In the genomic region with DNA sequence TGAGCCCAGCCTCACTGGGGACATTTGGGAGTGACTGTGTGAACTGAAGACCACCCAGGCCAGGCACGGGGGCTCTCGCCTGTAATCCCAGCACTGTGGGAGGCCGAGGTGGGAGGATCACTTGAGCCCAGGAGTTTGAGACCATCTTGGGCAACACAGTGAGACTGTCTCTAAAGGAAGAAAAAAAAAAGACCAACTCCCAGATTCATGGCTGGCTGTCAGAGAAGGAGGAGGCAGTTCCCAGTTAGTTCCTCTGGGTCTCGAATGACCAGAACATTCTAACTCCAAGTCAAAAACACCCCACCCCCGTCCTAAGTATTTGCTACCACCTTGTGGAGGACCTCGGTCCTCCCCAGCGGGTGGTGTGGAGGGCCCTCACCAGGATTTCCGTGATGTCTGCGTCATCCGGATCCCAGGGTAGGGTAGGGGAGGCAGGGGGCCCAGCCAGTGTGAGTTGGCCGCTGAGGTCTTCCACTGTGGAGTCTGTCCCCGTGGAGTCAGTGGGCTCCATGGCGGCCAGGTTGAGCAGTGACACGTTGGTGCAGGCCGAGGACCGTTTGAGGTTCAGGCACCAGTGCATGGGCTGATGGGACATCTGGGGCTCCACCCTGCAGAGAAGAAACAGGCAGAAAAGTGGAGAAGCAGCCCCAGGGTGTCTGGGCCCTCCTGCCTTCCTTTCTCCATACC, we compare ENCODE assay signal across 1 cellular context.
TF ChIP-seq lines count a peak whose summit lies in the region.

No MANE protein-coding gene starts in this region.

TF ChIP-seq in GM23338, 12 proteins besides CTCF, POLR2A, EP300 and RAD21 (continued from another document):
- TF ChIP-seq, protein P1, sequence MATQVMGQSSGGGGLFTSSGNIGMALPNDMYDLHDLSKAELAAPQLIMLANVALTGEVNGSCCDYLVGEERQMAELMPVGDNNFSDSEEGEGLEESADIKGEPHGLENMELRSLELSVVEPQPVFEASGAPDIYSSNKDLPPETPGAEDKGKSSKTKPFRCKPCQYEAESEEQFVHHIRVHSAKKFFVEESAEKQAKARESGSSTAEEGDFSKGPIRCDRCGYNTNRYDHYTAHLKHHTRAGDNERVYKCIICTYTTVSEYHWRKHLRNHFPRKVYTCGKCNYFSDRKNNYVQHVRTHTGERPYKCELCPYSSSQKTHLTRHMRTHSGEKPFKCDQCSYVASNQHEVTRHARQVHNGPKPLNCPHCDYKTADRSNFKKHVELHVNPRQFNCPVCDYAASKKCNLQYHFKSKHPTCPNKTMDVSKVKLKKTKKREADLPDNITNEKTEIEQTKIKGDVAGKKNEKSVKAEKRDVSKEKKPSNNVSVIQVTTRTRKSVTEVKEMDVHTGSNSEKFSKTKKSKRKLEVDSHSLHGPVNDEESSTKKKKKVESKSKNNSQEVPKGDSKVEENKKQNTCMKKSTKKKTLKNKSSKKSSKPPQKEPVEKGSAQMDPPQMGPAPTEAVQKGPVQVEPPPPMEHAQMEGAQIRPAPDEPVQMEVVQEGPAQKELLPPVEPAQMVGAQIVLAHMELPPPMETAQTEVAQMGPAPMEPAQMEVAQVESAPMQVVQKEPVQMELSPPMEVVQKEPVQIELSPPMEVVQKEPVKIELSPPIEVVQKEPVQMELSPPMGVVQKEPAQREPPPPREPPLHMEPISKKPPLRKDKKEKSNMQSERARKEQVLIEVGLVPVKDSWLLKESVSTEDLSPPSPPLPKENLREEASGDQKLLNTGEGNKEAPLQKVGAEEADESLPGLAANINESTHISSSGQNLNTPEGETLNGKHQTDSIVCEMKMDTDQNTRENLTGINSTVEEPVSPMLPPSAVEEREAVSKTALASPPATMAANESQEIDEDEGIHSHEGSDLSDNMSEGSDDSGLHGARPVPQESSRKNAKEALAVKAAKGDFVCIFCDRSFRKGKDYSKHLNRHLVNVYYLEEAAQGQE (IDR thresholded peaks at IDR 0.05; ENCODE audit: unreplicated experiment), result no peak
- TF ChIP-seq ZNF331 (CRISPR knock-in tag; IDR thresholded peaks at IDR 0.05; ENCODE audit: low read depth) (no peak), POLR2AphosphoS5 (IDR thresholded peaks at IDR 0.05; ENCODE audit: low read depth) (no peak), JUNB (IDR thresholded peaks at IDR 0.05; ENCODE audit: unreplicated experiment) (no peak), CREB1 (CRISPR knock-in tag; IDR thresholded peaks at IDR 0.05; ENCODE audit: low read depth) (no peak), NANOG (IDR thresholded peaks at IDR 0.05; ENCODE audit: borderline replicate concordance) (no peak), STAT1 (IDR thresholded peaks at IDR 0.05; ENCODE audit: unreplicated experiment) (no peak), ZNF114 (CRISPR knock-in tag; IDR thresholded peaks at IDR 0.05) (no peak), EZH2 (IDR thresholded peaks at IDR 0.05; ENCODE audit: low read depth, unreplicated experiment) (no peak)
- TF ChIP-seq, protein P2, sequence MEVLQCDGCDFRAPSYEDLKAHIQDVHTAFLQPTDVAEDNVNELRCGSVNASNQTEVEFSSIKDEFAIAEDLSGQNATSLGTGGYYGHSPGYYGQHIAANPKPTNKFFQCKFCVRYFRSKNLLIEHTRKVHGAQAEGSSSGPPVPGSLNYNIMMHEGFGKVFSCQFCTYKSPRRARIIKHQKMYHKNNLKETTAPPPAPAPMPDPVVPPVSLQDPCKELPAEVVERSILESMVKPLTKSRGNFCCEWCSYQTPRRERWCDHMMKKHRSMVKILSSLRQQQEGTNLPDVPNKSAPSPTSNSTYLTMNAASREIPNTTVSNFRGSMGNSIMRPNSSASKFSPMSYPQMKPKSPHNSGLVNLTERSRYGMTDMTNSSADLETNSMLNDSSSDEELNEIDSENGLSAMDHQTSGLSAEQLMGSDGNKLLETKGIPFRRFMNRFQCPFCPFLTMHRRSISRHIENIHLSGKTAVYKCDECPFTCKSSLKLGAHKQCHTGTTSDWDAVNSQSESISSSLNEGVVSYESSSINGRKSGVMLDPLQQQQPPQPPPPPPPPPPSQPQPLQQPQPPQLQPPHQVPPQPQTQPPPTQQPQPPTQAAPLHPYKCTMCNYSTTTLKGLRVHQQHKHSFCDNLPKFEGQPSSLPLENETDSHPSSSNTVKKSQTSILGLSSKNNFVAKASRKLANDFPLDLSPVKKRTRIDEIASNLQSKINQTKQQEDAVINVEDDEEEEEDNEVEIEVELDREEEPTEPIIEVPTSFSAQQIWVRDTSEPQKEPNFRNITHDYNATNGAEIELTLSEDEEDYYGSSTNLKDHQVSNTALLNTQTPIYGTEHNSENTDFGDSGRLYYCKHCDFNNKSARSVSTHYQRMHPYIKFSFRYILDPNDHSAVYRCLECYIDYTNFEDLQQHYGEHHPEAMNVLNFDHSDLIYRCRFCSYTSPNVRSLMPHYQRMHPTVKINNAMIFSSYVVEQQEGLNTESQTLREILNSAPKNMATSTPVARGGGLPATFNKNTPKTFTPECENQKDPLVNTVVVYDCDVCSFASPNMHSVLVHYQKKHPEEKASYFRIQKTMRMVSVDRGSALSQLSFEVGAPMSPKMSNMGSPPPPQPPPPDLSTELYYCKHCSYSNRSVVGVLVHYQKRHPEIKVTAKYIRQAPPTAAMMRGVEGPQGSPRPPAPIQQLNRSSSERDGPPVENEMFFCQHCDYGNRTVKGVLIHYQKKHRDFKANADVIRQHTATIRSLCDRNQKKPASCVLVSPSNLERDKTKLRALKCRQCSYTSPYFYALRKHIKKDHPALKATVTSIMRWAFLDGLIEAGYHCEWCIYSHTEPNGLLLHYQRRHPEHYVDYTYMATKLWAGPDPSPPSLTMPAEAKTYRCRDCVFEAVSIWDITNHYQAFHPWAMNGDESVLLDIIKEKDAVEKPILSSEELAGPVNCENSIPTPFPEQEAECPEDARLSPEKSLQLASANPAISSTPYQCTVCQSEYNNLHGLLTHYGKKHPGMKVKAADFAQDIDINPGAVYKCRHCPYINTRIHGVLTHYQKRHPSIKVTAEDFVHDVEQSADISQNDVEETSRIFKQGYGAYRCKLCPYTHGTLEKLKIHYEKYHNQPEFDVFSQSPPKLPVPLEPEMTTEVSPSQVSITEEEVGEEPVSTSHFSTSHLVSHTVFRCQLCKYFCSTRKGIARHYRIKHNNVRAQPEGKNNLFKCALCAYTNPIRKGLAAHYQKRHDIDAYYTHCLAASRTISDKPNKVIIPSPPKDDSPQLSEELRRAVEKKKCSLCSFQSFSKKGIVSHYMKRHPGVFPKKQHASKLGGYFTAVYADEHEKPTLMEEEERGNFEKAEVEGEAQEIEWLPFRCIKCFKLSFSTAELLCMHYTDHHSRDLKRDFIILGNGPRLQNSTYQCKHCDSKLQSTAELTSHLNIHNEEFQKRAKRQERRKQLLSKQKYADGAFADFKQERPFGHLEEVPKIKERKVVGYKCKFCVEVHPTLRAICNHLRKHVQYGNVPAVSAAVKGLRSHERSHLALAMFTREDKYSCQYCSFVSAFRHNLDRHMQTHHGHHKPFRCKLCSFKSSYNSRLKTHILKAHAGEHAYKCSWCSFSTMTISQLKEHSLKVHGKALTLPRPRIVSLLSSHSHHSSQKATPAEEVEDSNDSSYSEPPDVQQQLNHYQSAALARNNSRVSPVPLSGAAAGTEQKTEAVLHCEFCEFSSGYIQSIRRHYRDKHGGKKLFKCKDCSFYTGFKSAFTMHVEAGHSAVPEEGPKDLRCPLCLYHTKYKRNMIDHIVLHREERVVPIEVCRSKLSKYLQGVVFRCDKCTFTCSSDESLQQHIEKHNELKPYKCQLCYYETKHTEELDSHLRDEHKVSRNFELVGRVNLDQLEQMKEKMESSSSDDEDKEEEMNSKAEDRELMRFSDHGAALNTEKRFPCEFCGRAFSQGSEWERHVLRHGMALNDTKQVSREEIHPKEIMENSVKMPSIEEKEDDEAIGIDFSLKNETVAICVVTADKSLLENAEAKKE (CRISPR knock-in tag; IDR thresholded peaks at IDR 0.05), result no peak
- TF ChIP-seq, protein P3, sequence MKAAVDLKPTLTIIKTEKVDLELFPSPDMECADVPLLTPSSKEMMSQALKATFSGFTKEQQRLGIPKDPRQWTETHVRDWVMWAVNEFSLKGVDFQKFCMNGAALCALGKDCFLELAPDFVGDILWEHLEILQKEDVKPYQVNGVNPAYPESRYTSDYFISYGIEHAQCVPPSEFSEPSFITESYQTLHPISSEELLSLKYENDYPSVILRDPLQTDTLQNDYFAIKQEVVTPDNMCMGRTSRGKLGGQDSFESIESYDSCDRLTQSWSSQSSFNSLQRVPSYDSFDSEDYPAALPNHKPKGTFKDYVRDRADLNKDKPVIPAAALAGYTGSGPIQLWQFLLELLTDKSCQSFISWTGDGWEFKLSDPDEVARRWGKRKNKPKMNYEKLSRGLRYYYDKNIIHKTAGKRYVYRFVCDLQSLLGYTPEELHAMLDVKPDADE (IDR thresholded peaks at IDR 0.05), result no peak
